ENCODE assay signal across 30 cellular contexts in the genomic region with DNA sequence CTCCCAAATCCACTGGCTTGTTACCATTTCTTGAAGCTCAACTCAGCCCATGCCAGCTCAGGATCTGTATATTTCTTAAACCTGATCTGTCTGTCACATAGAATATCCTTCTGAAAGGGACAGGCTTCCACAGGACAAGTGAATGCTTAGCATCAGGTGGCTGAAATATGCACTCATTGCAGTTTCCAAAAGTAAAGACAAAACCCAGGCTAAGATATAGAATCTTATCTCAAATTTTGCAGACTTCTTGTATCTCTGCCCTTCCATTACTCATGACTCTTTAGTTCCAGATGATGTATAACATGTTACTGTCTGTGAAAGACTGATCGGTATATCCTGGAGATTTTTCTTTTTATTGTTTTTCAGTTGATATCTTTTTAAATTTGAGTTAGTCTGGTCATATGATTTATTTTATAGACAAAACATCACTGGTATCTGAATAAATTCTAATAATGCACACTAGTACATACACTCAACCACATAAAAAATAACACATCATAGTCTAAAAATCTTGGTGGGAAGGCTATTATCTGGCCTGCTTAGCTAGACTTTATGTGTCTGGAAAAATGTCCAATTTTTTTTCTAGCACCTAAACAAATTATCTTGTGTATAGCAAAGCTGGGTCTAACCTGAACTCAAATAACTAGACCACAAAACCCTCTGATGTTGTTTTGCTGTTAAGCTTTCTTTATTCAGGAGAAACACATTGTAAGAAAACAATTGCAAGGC.
"Had no signal": no experiment of that assay in that cellular context is flagged by ENCODE, and none has a peak within 500 bp of the region (broad histone marks: within the 10 kb centered on the region; RNA-seq: fewer than 3 reads in every experiment).

No MANE protein-coding gene starts in this region.

- H3K9ac ChIP-seq: KMS-11 had no signal

- H3K36me3 ChIP-seq: breast epithelium, WERI-Rb-1 had no signal

- H3K9me3 ChIP-seq: breast epithelium had no signal

- H3K27me3 ChIP-seq: breast epithelium had no signal

- H3K27ac ChIP-seq: KMS-11, RWPE1, WERI-Rb-1 had no signal

- H3K4me2 ChIP-seq: KMS-11 had no signal

- ATAC-seq: activated CD8-positive, alpha-beta T cell treated with anti-CD3 and anti-CD28 coated beads for 36 hours; activated T-cell treated with anti-CD3 and anti-CD28 coated beads, Interleukin-2, amount 50 U/mL, for 72 hours; activated T-helper 17 cell treated with anti-CD3 and anti-CD28 coated beads, Interleukin-2, amount 50 U/mL, for 72 hours; Panc1; Right ventricle myocardium inferior had no signal

- H3K4me3 ChIP-seq: breast epithelium had no signal

- H3K4me1 ChIP-seq: breast epithelium had no signal

- DNase-seq: activated CD4-positive, alpha-beta T cell treated with anti-CD3 and anti-CD28 coated beads, Interleukin-2, amount 10 ng/mL, durations not matched to agents 24 days and 14 days; activated CD4-positive, alpha-beta T cell treated with anti-CD3 and anti-CD28 coated beads, Interleukin-2, amount 50 U/mL, for 4 hours; activated CD8-positive, alpha-beta T cell treated with anti-CD3 and anti-CD28 coated beads for 36 hours; activated effector memory CD4-positive, alpha-beta T cell treated with anti-CD3 and anti-CD28 coated beads, Interleukin-2, amount 50 U/mL, for 16 hours; activated naive CD4-positive, alpha-beta T cell; activated naive CD4-positive, alpha-beta T cell treated with anti-CD3 and anti-CD28 coated beads, Interleukin-2, amount 50 U/mL, for 16 hours; activated naive CD8-positive, alpha-beta T cell treated with anti-CD3 and anti-CD28 coated beads for 36 hours; activated T-cell treated with anti-CD3 and anti-CD28 coated beads, Interleukin-2, amount 50 U/mL, for 1 hour; activated T-cell treated with anti-CD3 and anti-CD28 coated beads, Interleukin-2, amount 50 U/mL, for 72 hours; amniotic stem cell; aorta; MM.1S; MV-4-11; NCI-H1092; NCI-H1436 treated with DMSO at 0.1 percent for 48 hours; NCI-H1694 treated with DMSO at 0.1 percent for 48 hours; NCI-H2029; NCI-H510A; NCI-H526; NCI-H748 treated with DMSO at 0.1 percent for 48 hours; NK-92 treated with Interleukin-12 subunit alpha and Interleukin-12 subunit beta, amount 100 ng/mL, for 24 hours; SIG-M5; T1000; WERI-Rb-1 had no signal
